Comparison of ENCODE assay signal across 1 cellular context in genomic region chr1:154469844-154470417, GRCh38.
A peak's percentile ranks its signal among the peaks of the same experiment; 100 is the strongest.
TF ChIP-seq lines count a peak whose summit lies in the region.

No MANE protein-coding gene starts in this region.

TF ChIP-seq in HepG2, 621 proteins besides CTCF, POLR2A, EP300 and RAD21 (continued from another document and continues in another):
- TF ChIP-seq, protein P1, sequence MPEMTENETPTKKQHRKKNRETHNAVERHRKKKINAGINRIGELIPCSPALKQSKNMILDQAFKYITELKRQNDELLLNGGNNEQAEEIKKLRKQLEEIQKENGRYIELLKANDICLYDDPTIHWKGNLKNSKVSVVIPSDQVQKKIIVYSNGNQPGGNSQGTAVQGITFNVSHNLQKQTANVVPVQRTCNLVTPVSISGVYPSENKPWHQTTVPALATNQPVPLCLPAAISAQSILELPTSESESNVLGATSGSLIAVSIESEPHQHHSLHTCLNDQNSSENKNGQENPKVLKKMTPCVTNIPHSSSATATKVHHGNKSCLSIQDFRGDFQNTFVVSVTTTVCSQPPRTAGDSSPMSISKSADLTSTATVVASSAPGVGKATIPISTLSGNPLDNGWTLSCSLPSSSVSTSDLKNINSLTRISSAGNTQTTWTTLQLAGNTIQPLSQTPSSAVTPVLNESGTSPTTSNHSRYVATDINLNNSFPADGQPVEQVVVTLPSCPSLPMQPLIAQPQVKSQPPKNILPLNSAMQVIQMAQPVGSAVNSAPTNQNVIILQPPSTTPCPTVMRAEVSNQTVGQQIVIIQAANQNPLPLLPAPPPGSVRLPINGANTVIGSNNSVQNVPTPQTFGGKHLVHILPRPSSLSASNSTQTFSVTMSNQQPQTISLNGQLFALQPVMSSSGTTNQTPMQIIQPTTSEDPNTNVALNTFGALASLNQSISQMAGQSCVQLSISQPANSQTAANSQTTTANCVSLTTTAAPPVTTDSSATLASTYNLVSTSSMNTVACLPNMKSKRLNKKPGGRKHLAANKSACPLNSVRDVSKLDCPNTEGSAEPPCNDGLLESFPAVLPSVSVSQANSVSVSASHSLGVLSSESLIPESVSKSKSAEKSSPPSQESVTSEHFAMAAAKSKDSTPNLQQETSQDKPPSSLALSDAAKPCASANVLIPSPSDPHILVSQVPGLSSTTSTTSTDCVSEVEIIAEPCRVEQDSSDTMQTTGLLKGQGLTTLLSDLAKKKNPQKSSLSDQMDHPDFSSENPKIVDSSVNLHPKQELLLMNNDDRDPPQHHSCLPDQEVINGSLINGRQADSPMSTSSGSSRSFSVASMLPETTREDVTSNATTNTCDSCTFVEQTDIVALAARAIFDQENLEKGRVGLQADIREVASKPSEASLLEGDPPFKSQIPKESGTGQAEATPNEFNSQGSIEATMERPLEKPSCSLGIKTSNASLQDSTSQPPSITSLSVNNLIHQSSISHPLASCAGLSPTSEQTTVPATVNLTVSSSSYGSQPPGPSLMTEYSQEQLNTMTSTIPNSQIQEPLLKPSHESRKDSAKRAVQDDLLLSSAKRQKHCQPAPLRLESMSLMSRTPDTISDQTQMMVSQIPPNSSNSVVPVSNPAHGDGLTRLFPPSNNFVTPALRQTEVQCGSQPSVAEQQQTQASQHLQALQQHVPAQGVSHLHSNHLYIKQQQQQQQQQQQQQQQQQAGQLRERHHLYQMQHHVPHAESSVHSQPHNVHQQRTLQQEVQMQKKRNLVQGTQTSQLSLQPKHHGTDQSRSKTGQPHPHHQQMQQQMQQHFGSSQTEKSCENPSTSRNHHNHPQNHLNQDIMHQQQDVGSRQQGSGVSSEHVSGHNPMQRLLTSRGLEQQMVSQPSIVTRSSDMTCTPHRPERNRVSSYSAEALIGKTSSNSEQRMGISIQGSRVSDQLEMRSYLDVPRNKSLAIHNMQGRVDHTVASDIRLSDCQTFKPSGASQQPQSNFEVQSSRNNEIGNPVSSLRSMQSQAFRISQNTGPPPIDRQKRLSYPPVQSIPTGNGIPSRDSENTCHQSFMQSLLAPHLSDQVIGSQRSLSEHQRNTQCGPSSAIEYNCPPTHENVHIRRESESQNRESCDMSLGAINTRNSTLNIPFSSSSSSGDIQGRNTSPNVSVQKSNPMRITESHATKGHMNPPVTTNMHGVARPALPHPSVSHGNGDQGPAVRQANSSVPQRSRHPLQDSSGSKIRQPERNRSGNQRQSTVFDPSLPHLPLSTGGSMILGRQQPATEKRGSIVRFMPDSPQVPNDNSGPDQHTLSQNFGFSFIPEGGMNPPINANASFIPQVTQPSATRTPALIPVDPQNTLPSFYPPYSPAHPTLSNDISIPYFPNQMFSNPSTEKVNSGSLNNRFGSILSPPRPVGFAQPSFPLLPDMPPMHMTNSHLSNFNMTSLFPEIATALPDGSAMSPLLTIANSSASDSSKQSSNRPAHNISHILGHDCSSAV (CRISPR knock-in tag; IDR thresholded peaks at IDR 0.05; ENCODE audit: borderline replicate concordance): no peak
- TF ChIP-seq SRY (CRISPR knock-in tag; IDR thresholded peaks at IDR 0.05) (no peak), NBN (conservative IDR thresholded peaks at IDR 0.05) (no peak), CEBPB (IDR thresholded peaks at IDR 0.05; ENCODE audit: borderline replicate concordance, low read depth, low read length) (no peak), ZNF3 (CRISPR knock-in tag; IDR thresholded peaks at IDR 0.05) (no peak), LCORL (IDR thresholded peaks at IDR 0.05) (no peak), LCORL (CRISPR knock-in tag; IDR thresholded peaks at IDR 0.05) (peak; percentile 62; the same call in 1 of the 2 replicates), ZNF660 (CRISPR knock-in tag; IDR thresholded peaks at IDR 0.05; ENCODE audit: borderline replicate concordance, low read depth) (no peak), NCOA2 (CRISPR knock-in tag; IDR thresholded peaks at IDR 0.05) (peak; percentile 25; the same call in 1 of the 2 replicates), SOX13 (IDR thresholded peaks at IDR 0.05) (no peak), SOX13 (CRISPR knock-in tag; conservative IDR thresholded peaks at IDR 0.05 in 1 of 2, IDR thresholded peaks at IDR 0.05 in 1 of 2) (peak in 1 of 2 experiments; percentile 36; a peak in 1 of 4 replicates), RXRB (CRISPR knock-in tag; IDR thresholded peaks at IDR 0.05; ENCODE audit: borderline replicate concordance) (peak; percentile 53; the same call in 1 of the 2 replicates), ISL2 (CRISPR knock-in tag; IDR thresholded peaks at IDR 0.05) (no peak), ZNF792 (CRISPR knock-in tag; IDR thresholded peaks at IDR 0.05) (0 out of 2 replicates have a peak, but pooled peaks have one; percentile 60), FOSL1 (CRISPR knock-in tag; IDR thresholded peaks at IDR 0.05; ENCODE audit: borderline replicate concordance) (no peak), ZNF317 (CRISPR knock-in tag; IDR thresholded peaks at IDR 0.05) (no peak), NFKB2 (CRISPR knock-in tag; IDR thresholded peaks at IDR 0.05; ENCODE audit: borderline replicate concordance) (no peak), EZH2 (conservative IDR thresholded peaks at IDR 0.05; ENCODE audit: low read depth, low read length) (no peak), SMAD9 (CRISPR knock-in tag; IDR thresholded peaks at IDR 0.05) (no peak), SETDB1 (CRISPR knock-in tag; IDR thresholded peaks at IDR 0.05; ENCODE audit: borderline replicate concordance) (no peak), NCOA1 (CRISPR knock-in tag; IDR thresholded peaks at IDR 0.05) (no peak), HDAC6 (IDR thresholded peaks at IDR 0.05; ENCODE audit: low read depth, low read length) (no peak), HIC2 (CRISPR knock-in tag; IDR thresholded peaks at IDR 0.05; ENCODE audit: low read depth) (no peak), KLF12 (CRISPR knock-in tag; IDR thresholded peaks at IDR 0.05; ENCODE audit: borderline replicate concordance) (peak; percentile 84; the same call in 1 of the 2 replicates), PCBP2 (optimal IDR thresholded peaks at IDR 0.05; ENCODE audit: low read depth, low read length, poor library complexity, severe bottlenecking) (no peak), ZBTB25 (CRISPR knock-in tag; IDR thresholded peaks at IDR 0.05) (no peak), ZNF639 (CRISPR knock-in tag; conservative IDR thresholded peaks at IDR 0.05) (no peak), MLX (CRISPR knock-in tag; IDR thresholded peaks at IDR 0.05) (no peak), MBNL3 (CRISPR knock-in tag; conservative IDR thresholded peaks at IDR 0.05) (no peak), ZNF136 (CRISPR knock-in tag; IDR thresholded peaks at IDR 0.05; ENCODE audit: low read depth) (no peak), IKZF1 (IDR thresholded peaks at IDR 0.05) (no peak), ZNF766 (CRISPR knock-in tag; IDR thresholded peaks at IDR 0.05; ENCODE audit: borderline replicate concordance) (no peak)
- TF ChIP-seq, protein P2, sequence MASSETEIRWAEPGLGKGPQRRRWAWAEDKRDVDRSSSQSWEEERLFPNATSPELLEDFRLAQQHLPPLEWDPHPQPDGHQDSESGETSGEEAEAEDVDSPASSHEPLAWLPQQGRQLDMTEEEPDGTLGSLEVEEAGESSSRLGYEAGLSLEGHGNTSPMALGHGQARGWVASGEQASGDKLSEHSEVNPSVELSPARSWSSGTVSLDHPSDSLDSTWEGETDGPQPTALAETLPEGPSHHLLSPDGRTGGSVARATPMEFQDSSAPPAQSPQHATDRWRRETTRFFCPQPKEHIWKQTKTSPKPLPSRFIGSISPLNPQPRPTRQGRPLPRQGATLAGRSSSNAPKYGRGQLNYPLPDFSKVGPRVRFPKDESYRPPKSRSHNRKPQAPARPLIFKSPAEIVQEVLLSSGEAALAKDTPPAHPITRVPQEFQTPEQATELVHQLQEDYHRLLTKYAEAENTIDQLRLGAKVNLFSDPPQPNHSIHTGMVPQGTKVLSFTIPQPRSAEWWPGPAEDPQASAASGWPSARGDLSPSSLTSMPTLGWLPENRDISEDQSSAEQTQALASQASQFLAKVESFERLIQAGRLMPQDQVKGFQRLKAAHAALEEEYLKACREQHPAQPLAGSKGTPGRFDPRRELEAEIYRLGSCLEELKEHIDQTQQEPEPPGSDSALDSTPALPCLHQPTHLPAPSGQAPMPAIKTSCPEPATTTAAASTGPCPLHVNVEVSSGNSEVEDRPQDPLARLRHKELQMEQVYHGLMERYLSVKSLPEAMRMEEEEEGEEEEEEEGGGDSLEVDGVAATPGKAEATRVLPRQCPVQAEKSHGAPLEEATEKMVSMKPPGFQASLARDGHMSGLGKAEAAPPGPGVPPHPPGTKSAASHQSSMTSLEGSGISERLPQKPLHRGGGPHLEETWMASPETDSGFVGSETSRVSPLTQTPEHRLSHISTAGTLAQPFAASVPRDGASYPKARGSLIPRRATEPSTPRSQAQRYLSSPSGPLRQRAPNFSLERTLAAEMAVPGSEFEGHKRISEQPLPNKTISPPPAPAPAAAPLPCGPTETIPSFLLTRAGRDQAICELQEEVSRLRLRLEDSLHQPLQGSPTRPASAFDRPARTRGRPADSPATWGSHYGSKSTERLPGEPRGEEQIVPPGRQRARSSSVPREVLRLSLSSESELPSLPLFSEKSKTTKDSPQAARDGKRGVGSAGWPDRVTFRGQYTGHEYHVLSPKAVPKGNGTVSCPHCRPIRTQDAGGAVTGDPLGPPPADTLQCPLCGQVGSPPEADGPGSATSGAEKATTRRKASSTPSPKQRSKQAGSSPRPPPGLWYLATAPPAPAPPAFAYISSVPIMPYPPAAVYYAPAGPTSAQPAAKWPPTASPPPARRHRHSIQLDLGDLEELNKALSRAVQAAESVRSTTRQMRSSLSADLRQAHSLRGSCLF (CRISPR knock-in tag; IDR thresholded peaks at IDR 0.05; ENCODE audit: borderline replicate concordance): peak; percentile 97; the same call in 1 of the 2 replicates
- TF ChIP-seq, protein P3, sequence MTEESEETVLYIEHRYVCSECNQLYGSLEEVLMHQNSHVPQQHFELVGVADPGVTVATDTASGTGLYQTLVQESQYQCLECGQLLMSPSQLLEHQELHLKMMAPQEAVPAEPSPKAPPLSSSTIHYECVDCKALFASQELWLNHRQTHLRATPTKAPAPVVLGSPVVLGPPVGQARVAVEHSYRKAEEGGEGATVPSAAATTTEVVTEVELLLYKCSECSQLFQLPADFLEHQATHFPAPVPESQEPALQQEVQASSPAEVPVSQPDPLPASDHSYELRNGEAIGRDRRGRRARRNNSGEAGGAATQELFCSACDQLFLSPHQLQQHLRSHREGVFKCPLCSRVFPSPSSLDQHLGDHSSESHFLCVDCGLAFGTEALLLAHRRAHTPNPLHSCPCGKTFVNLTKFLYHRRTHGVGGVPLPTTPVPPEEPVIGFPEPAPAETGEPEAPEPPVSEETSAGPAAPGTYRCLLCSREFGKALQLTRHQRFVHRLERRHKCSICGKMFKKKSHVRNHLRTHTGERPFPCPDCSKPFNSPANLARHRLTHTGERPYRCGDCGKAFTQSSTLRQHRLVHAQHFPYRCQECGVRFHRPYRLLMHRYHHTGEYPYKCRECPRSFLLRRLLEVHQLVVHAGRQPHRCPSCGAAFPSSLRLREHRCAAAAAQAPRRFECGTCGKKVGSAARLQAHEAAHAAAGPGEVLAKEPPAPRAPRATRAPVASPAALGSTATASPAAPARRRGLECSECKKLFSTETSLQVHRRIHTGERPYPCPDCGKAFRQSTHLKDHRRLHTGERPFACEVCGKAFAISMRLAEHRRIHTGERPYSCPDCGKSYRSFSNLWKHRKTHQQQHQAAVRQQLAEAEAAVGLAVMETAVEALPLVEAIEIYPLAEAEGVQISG (CRISPR knock-in tag; IDR thresholded peaks at IDR 0.05): 0 out of 2 replicates have a peak, but pooled peaks have one; percentile 36
- TF ChIP-seq, protein P4, sequence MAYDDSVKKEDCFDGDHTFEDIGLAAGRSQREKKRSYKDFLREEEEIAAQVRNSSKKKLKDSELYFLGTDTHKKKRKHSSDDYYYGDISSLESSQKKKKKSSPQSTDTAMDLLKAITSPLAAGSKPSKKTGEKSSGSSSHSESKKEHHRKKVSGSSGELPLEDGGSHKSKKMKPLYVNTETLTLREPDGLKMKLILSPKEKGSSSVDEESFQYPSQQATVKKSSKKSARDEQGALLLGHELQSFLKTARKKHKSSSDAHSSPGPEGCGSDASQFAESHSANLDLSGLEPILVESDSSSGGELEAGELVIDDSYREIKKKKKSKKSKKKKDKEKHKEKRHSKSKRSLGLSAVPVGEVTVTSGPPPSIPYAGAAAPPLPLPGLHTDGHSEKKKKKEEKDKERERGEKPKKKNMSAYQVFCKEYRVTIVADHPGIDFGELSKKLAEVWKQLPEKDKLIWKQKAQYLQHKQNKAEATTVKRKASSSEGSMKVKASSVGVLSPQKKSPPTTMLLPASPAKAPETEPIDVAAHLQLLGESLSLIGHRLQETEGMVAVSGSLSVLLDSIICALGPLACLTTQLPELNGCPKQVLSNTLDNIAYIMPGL (CRISPR knock-in tag; IDR thresholded peaks at IDR 0.05; ENCODE audit: borderline replicate concordance in 1 of 2, low read depth in 1 of 2): 0 out of 4 replicates have a peak, but pooled peaks of 1 of the 2 experiments have one; percentile 25
